Comparison of ENCODE assay signal across 8 cellular contexts in the genomic region with DNA sequence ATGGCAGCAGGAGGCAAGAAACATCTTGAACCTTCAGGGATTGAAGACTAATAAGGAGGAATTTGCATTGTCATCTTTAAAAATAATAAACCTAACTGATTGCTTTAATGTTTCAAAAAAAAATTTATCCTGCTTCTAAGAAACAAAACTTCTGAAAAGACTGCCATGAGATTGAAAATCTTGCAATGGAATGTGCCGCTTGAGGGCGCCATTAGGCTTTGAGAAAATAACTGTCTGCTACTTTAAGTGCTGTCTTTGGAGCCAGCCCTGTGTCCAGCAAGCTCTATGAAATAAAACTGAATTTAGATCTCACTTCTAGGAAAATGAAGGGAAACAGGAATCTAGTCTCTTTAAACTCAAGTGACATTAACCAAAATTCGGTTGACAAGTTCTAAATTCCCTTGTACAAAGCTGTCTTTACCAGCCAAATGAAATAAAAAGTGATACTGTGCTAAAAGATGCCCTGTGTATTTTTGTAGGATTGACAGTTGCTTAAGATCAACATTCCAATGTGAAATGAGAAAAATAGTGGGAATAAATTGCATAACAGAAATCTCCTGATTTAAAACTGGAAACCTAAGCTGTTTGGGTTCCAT.
DNase-seq lines count a peak whose midpoint lies in the region; ATAC-seq and TF ChIP-seq lines count a peak whose summit lies in the region.

No MANE protein-coding gene starts in this region.

- ATAC-seq in RWPE2 (ENCODE audit: low read depth) (no peak), GM19023 (IDR thresholded peaks at IDR 0.05; ENCODE audit: unreplicated experiment) (no peak), GM19452 (IDR thresholded peaks at IDR 0.05; ENCODE audit: unreplicated experiment) (no peak)

- TF ChIP-seq CTCF in BE2C (IDR thresholded peaks at IDR 0.05; ENCODE audit: low read depth, low read length) (peak; percentile 72), RWPE2 (IDR thresholded peaks at IDR 0.05; ENCODE audit: poor library complexity, severe bottlenecking) (peak; percentile 91)

- no peaks in the 10 kb centered on the region for H3K9me3 ChIP-seq in BE2C
- no peaks in the 10 kb centered on the region for H3K9me3 ChIP-seq in RWPE2 (ENCODE audit: severe bottlenecking)

- H3K27me3 ChIP-seq in BE2C (peaks cover 5% of the 10 kb centered on the region), RWPE2 (ENCODE audit: insufficient read depth, poor library complexity, severe bottlenecking) (no peaks in the 10 kb centered on the region)

- H3K4me1 ChIP-seq in BE2C (no peaks in the 10 kb centered on the region), RWPE2 (ENCODE audit: insufficient read depth, poor library complexity, severe bottlenecking) (no peaks in the 10 kb centered on the region)

- DNase-seq in BE2C (peak; percentile 47), H4 (ENCODE audit: low spot score) (peak; percentile 36), RWPE2 (ENCODE audit: low spot score) (no peak), glomerular visceral epithelial cell (ENCODE audit: extremely low spot score) (peak; percentile 59), putamen (ENCODE audit: low spot score) (peak; percentile 12)
- DNase-seq in activated naive CD4-positive, alpha-beta T cell (lab: John Stamatoyannopoulos, UW), result peak; percentile 9 to 56 (median 34)

- H3K36me3 ChIP-seq in BE2C (no peaks in the 10 kb centered on the region), RWPE2 (ENCODE audit: low read depth) (no peaks in the 10 kb centered on the region)

- H3K27ac ChIP-seq in RWPE2 (ENCODE audit: poor library complexity, severe bottlenecking), result no peak overlapping the region

- H3K4me3 ChIP-seq in BE2C (ENCODE audit: low read depth, low read length), result no peak overlapping the region
- H3K4me3 ChIP-seq in RWPE2 (ENCODE audit: severe bottlenecking), result no peak overlapping the region
